ENCODE assay signal across 9 cellular contexts in the genomic region with DNA sequence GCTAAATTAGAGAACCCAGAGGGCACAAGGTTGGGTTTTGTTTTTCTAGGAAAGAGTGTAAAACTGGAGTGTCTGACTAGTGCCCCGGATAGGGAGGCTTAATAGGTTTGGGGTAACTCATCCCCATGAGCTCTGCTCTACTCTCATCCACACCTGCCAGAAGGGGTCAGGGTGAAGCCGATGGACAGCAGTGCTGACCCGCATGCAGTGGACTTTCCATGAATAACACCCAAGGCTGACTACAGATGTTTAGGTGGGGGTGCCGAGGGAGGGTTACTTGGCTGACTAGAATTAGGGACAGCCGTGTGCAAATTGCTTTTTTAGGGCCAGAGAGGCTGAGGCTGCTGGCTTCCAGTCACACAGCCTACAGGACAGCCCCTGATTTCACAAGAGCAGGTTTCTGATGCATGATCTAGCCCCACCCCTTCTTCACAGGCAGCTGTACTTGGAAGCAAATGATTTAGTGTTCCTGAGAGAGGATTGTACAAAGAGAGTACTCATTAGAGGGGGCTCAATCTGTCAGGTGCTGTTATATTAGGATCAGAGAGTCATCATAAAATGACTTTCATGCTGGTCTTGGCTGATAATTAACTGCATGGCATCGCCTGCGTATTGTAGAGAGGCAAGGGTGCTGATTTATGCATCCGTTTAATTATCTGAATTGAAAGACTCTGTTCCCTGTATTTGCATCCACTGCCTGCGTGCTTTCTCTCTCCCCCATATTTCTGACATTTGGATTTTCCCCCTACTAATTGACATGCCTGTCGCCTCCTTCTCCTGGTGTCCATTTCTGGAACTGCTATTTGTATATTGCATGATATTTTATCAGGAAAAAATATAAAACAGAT. TPM values are rescaled to one million over a fixed set of nuclear protein-coding genes. Genes with fewer than 3 reads are reported as not detected.
DNase-seq lines count a peak whose midpoint lies in the region; ATAC-seq and TF ChIP-seq lines count a peak whose summit lies in the region.
"Had no signal": no experiment of that assay in that cellular context is flagged by ENCODE, and none has a peak within 500 bp of the region (broad histone marks: within the 10 kb centered on the region; RNA-seq: fewer than 3 reads in every experiment).

No MANE protein-coding gene starts in this region.

- H4K20me1 ChIP-seq in DND-41 (ENCODE audit: insufficient read depth, low read length) (no peaks in the 10 kb centered on the region), neural cell (ENCODE audit: insufficient read depth) (no peaks in the 10 kb centered on the region)

- no peaks in the 10 kb centered on the region for H3K36me3 ChIP-seq in DND-41 (ENCODE audit: insufficient read depth, low read length)
- no peaks in the 10 kb centered on the region for H3K36me3 ChIP-seq in neural cell (ENCODE audit: insufficient read depth, low read length)
- no peaks in the 10 kb centered on the region for H3K36me3 ChIP-seq in ovary

- 86 to 90% (median 88%) methylated on average over 10 of the region's 10 CpGs for WGBS in ovary, 3 donors

- H3K27ac Mint-ChIP-seq in stimulated activated naive B cell treated with anti-CD40 and anti-IgM and Interleukin-4, amounts not matched to agents 10 μg/mL and 1 μg/mL and 100 μg/mL, for 72 hours = no peak overlapping the region

- no peaks in the 10 kb centered on the region for H3K9me2 ChIP-seq in neural cell (ENCODE audit: insufficient read depth, low read length)

- peaks cover 6 to 9% of the 10 kb centered on the region in 2 donors for H3K4me1 Mint-ChIP-seq in stimulated activated naive B cell treated with anti-CD40 and anti-IgM and Interleukin-4, amounts not matched to agents 10 μg/mL and 1 μg/mL and 100 μg/mL, for 72 hours

- H3K4me2 ChIP-seq in DND-41 (ENCODE audit: insufficient read depth, low read length) = no peak overlapping the region
- H3K4me2 ChIP-seq in neural cell (ENCODE audit: low read length) = peak overlapping the region; percentile 41

- no peak overlapping the region for H3K4me3 ChIP-seq in DND-41 (ENCODE audit: low read depth in 1 of 2, low read length in 2 of 2)
- no peak overlapping the region for H3K4me3 ChIP-seq in epithelial cell of esophagus (ENCODE audit: low read length)
- peak overlapping the region; percentile 62 for H3K4me3 ChIP-seq in neural cell (ENCODE audit: low read length)
- H3K4me3 ChIP-seq in ovary = no peak overlapping the region

- H3K9me3 Mint-ChIP-seq in stimulated activated naive B cell treated with anti-CD40 and anti-IgM and Interleukin-4, amounts not matched to agents 10 μg/mL and 1 μg/mL and 100 μg/mL, for 72 hours = no peaks in the 10 kb centered on the region

- intact Hi-C loops in ovary (cut with DNase I) = no loop called here

- H3K27ac ChIP-seq in DND-41 (ENCODE audit: low read length) = no peak overlapping the region
- peak overlapping the region; percentile 72 for H3K27ac ChIP-seq in neural cell (ENCODE audit: low read length)
- H3K27ac ChIP-seq in ovary = no peak overlapping the region

- H3K79me2 ChIP-seq in DND-41 (ENCODE audit: insufficient read depth, low read length) (no peaks in the 10 kb centered on the region), neural cell (replicated peaks; ENCODE audit: insufficient read depth, low read length) (no peaks in the 10 kb centered on the region)

- H2AFZ ChIP-seq in DND-41 (ENCODE audit: low read depth, low read length) = no peak overlapping the region
- H2AFZ ChIP-seq in neural cell (ENCODE audit: low read depth, low read length) = peak overlapping the region; percentile 17

- TF ChIP-seq CTCF in DND-41 (IDR thresholded peaks at IDR 0.05; ENCODE audit: borderline replicate concordance, extremely low read depth, low read length, poor library complexity, severe bottlenecking) (peak; percentile 14), epithelial cell of esophagus (IDR thresholded peaks at IDR 0.05; ENCODE audit: insufficient read depth, low read depth, low read length, missing control alignments) (peak; percentile 51), neural cell (IDR thresholded peaks at IDR 0.05; ENCODE audit: poor library complexity, severe bottlenecking) (peak; percentile 80), ovary (IDR thresholded peaks at IDR 0.05) (no peak)

- H3K27me3 ChIP-seq in DND-41 (ENCODE audit: insufficient read depth, low read length, poor library complexity) (peaks cover 4% of the 10 kb centered on the region), neural cell (ENCODE audit: insufficient read depth, low read depth, low read length) (peaks cover 7% of the 10 kb centered on the region), ovary (no peaks in the 10 kb centered on the region)

- H3K9me3 ChIP-seq in DND-41 (ENCODE audit: insufficient read depth, low read length, severe bottlenecking) (no peaks in the 10 kb centered on the region), neural cell (ENCODE audit: low read length) (no peaks in the 10 kb centered on the region), ovary (no peaks in the 10 kb centered on the region)

- TF ChIP-seq EP300 in neural cell (conservative IDR thresholded peaks at IDR 0.05; ENCODE audit: poor library complexity, severe bottlenecking) (peak; percentile 51), ovary (IDR thresholded peaks at IDR 0.05) (no peak)

- H3K36me3 Mint-ChIP-seq in stimulated activated naive B cell treated with anti-CD40 and anti-IgM and Interleukin-4, amounts not matched to agents 10 μg/mL and 1 μg/mL and 100 μg/mL, for 72 hours = no peaks in the 10 kb centered on the region

- DNase-seq in DND-41 = no peak
- peak; percentile 91 for DNase-seq in NCI-H69 (lab: John Stamatoyannopoulos, UW)
- DNase-seq in epithelial cell of esophagus (ENCODE audit: low read depth) = peak; percentile 77
- no peak for DNase-seq in ovary
- DNase-seq in stimulated activated naive B cell treated with anti-CD40 and anti-IgM and Interleukin-4, amounts not matched to agents 10 μg/mL and 1 μg/mL and 100 μg/mL, for 72 hours = no peak
- DNase-seq in HK-2 (ENCODE audit: unreplicated experiment) = no peak
- DNase-seq in activated T-cell treated with anti-CD3 and anti-CD28 coated beads for 4 hours = no peak
- DNase-seq: midbrain had no signal

- H3K4me3 Mint-ChIP-seq in stimulated activated naive B cell treated with anti-CD40 and anti-IgM and Interleukin-4, amounts not matched to agents 10 μg/mL and 1 μg/mL and 100 μg/mL, for 72 hours = no peak overlapping the region

- no peaks in the 10 kb centered on the region for H3F3A ChIP-seq in neural cell (ENCODE audit: insufficient read depth, low read length, poor library complexity, severe bottlenecking)

- no peak for ATAC-seq in DND-41 (ENCODE audit: insufficient read depth, low read depth)
- no peak for ATAC-seq in stimulated activated naive B cell treated with anti-CD40 and anti-IgM and Interleukin-4, amounts not matched to agents 10 μg/mL and 1 μg/mL and 100 μg/mL, for 72 hours (replicated peaks)

- H3K9ac ChIP-seq in DND-41 (ENCODE audit: low read depth, low read length) = no peak overlapping the region
- peak overlapping the region; percentile 54 for H3K9ac ChIP-seq in neural cell (ENCODE audit: low read length)

- TF ChIP-seq RAD21 in neural cell (conservative IDR thresholded peaks at IDR 0.05) = peak; percentile 52

- H3K4me1 ChIP-seq in DND-41 (ENCODE audit: insufficient read depth, low read length) (no peaks in the 10 kb centered on the region), ovary (ENCODE audit: insufficient read depth) (peaks cover 5% of the 10 kb centered on the region)

- TF ChIP-seq POLR2A in ovary (IDR thresholded peaks at IDR 0.05) = no peak

- peaks cover 21 to 32% of the 10 kb centered on the region in 2 donors for H3K27me3 Mint-ChIP-seq in stimulated activated naive B cell treated with anti-CD40 and anti-IgM and Interleukin-4, amounts not matched to agents 10 μg/mL and 1 μg/mL and 100 μg/mL, for 72 hours

TF ChIP-seq in neural cell, 6 proteins besides CTCF, POLR2A, EP300 and RAD21:
- TF ChIP-seq TAF1 (IDR thresholded peaks at IDR 0.05; ENCODE audit: low read depth) = no peak
- TF ChIP-seq, protein P1, sequence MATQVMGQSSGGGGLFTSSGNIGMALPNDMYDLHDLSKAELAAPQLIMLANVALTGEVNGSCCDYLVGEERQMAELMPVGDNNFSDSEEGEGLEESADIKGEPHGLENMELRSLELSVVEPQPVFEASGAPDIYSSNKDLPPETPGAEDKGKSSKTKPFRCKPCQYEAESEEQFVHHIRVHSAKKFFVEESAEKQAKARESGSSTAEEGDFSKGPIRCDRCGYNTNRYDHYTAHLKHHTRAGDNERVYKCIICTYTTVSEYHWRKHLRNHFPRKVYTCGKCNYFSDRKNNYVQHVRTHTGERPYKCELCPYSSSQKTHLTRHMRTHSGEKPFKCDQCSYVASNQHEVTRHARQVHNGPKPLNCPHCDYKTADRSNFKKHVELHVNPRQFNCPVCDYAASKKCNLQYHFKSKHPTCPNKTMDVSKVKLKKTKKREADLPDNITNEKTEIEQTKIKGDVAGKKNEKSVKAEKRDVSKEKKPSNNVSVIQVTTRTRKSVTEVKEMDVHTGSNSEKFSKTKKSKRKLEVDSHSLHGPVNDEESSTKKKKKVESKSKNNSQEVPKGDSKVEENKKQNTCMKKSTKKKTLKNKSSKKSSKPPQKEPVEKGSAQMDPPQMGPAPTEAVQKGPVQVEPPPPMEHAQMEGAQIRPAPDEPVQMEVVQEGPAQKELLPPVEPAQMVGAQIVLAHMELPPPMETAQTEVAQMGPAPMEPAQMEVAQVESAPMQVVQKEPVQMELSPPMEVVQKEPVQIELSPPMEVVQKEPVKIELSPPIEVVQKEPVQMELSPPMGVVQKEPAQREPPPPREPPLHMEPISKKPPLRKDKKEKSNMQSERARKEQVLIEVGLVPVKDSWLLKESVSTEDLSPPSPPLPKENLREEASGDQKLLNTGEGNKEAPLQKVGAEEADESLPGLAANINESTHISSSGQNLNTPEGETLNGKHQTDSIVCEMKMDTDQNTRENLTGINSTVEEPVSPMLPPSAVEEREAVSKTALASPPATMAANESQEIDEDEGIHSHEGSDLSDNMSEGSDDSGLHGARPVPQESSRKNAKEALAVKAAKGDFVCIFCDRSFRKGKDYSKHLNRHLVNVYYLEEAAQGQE (IDR thresholded peaks at IDR 0.05; ENCODE audit: borderline replicate concordance) = peak; percentile 24
- peak; percentile 64 for TF ChIP-seq SMC3 (conservative IDR thresholded peaks at IDR 0.05; ENCODE audit: poor library complexity)
- no peak for TF ChIP-seq EZH2 (IDR thresholded peaks at IDR 0.05; ENCODE audit: borderline replicate concordance, insufficient read depth, low read length, poor library complexity, severe bottlenecking)

RNA-seq across cellular contexts. Expression of a gene that starts 9.5 kb away (rescaled TPM):
- polyA plus RNA-seq in neural cell (0.19 and 0.30 TPM in 2 replicates), ovary (1 to 10 TPM; 3.4 to 5.8 TPM)
- polyA minus RNA-seq in neural cell = 0.24 and 0.35 TPM in 2 replicates
- total RNA-seq in ovary = 10 to 100 TPM in 2 of 7 donors, 1 to 10 TPM in 5; 2.1 to 18.0 (median 7.3) TPM

Comparison
In these comparisons a context has a peak if more than half of its experiments do, and no peak if none do; other contexts are left out.
1. DNase-seq: peak in NCI-H69 (single experiment) and epithelial cell of esophagus (single experiment); none in DND-41 (single experiment), ovary (0 of 5), stimulated activated naive B cell treated with anti-CD40 and anti-IgM and Interleukin-4, amounts not matched to agents 10 μg/mL and 1 μg/mL and 100 μg/mL, for 72 hours (single experiment), HK-2 (single experiment) and activated T-cell treated with anti-CD3 and anti-CD28 coated beads for 4 hours (single experiment).
2. CTCF ChIP-seq: peak in DND-41 (single experiment), epithelial cell of esophagus (single experiment) and neural cell (single experiment); none in ovary (0 of 3).